ENCODE assay signal across 10 cellular contexts in genomic region chr1:233904979-233905415, GRCh38. TPM values are rescaled to one million over a fixed set of nuclear protein-coding genes. Genes with fewer than 3 reads are reported as not detected.
DNase-seq lines count a peak whose midpoint lies in the region; ATAC-seq and TF ChIP-seq lines count a peak whose summit lies in the region.
"Had no signal": no experiment of that assay in that cellular context is flagged by ENCODE, and none has a peak within 500 bp of the region (broad histone marks: within the 10 kb centered on the region; RNA-seq: fewer than 3 reads in every experiment).

No MANE protein-coding gene starts in this region.

- H3K27me3 Mint-ChIP-seq in activated CD4-positive, alpha-beta T cell treated with anti-CD3 and anti-CD28 coated beads for 36 hours, result peaks cover 53% of the 10 kb centered on the region
- H3K27me3 Mint-ChIP-seq in activated CD4-positive, alpha-beta T cell treated with anti-CD3 and anti-CD28 coated beads, Interleukin-2, amount 10 ng/mL, durations not matched to agents 7 days and 5 days, result peaks cover 51% of the 10 kb centered on the region

- CTCF ChIA-PET in activated CD4-positive, alpha-beta T cell treated with anti-CD3 and anti-CD28 coated beads for 36 hours (lab: Charles Lee), result interaction anchor here (0.7 kb wide), 1 partner anchor 127 kb away, joined by 3 read pairs; no protein-coding TSS in a partner anchor
- CTCF ChIA-PET in activated CD4-positive, alpha-beta T cell treated with anti-CD3 and anti-CD28 coated beads, Interleukin-2, amount 10 ng/mL, durations not matched to agents 7 days and 5 days (lab: Charles Lee), result no interaction called here
- CTCF ChIA-PET in mammary epithelial cell (lab: Charles Lee; ENCODE audit: low non-redundant PET), result no interaction called here

- no peak for TF ChIP-seq EP300 in upper lobe of left lung (IDR thresholded peaks at IDR 0.05)

- peak overlapping the region; percentile 99 for H3K4me2 ChIP-seq in mammary epithelial cell (ENCODE audit: insufficient read depth, low read depth, low read length)

- no TSS peak for BruUV-seq in mammary epithelial cell (replicated peaks; lab: Mats Ljungman, UMichigan)

- H3K4me3 ChIP-seq in mammary epithelial cell (replicated peaks in 1 of 3; ENCODE audit: insufficient read depth in 1 of 3, low read depth in 2 of 3, low read length in 3 of 3) (peak overlapping the region; percentile 79 to 88 (median 85)), kidney epithelial cell (ENCODE audit: low read depth, low read length) (peak overlapping the region; percentile 57), upper lobe of left lung (peak overlapping the region in 3 of 4 donors; percentile 28 to 42 (median 38)), colonic mucosa (no peak overlapping the region)

- no peaks in the 10 kb centered on the region for H3K36me3 ChIP-seq in mammary epithelial cell (ENCODE audit: insufficient read depth, low read length)
- H3K36me3 ChIP-seq in kidney epithelial cell (ENCODE audit: control insufficient read depth, insufficient read depth, low read length), result no peaks in the 10 kb centered on the region
- H3K36me3 ChIP-seq in upper lobe of left lung, result no peaks in the 10 kb centered on the region
- H3K36me3 ChIP-seq in colonic mucosa, result no peaks in the 10 kb centered on the region

- H3K79me2 ChIP-seq in mammary epithelial cell (ENCODE audit: insufficient read depth, low read length), result peaks cover 40% of the 10 kb centered on the region

- peaks cover 3% of the 10 kb centered on the region for H3K4me1 Mint-ChIP-seq in activated CD4-positive, alpha-beta T cell treated with anti-CD3 and anti-CD28 coated beads for 36 hours
- H3K4me1 Mint-ChIP-seq in activated CD4-positive, alpha-beta T cell treated with anti-CD3 and anti-CD28 coated beads, Interleukin-2, amount 10 ng/mL, durations not matched to agents 7 days and 5 days, result peaks cover 9% of the 10 kb centered on the region

- H3K27ac Mint-ChIP-seq in activated CD4-positive, alpha-beta T cell treated with anti-CD3 and anti-CD28 coated beads for 36 hours, result no peak overlapping the region
- H3K27ac Mint-ChIP-seq in activated CD4-positive, alpha-beta T cell treated with anti-CD3 and anti-CD28 coated beads, Interleukin-2, amount 10 ng/mL, durations not matched to agents 7 days and 5 days, result no peak overlapping the region

- peak overlapping the region; percentile 85 for H3K9ac ChIP-seq in mammary epithelial cell (ENCODE audit: insufficient read depth, low read length)
- H3K9ac ChIP-seq in colonic mucosa (ENCODE audit: low read depth in 2 of 2, low read length in 2 of 2), result no peak overlapping the region

- POLR2A ChIA-PET in activated CD4-positive, alpha-beta T cell treated with anti-CD3 and anti-CD28 coated beads for 36 hours (lab: Charles Lee), result no interaction called here
- POLR2A ChIA-PET in activated CD4-positive, alpha-beta T cell treated with anti-CD3 and anti-CD28 coated beads, Interleukin-2, amount 10 ng/mL, durations not matched to agents 7 days and 5 days (lab: Charles Lee), result no interaction called here

- H4K20me1 ChIP-seq in mammary epithelial cell (ENCODE audit: insufficient read depth, low read length), result no peaks in the 10 kb centered on the region

- no peak for TF ChIP-seq CTCF in mammary epithelial cell (conservative IDR thresholded peaks at IDR 0.05 in 1 of 2, IDR thresholded peaks at IDR 0.05 in 1 of 2; ENCODE audit: extremely low read depth in 1 of 2, insufficient read depth in 1 of 2, low read depth in 1 of 2, low read length in 2 of 2)
- TF ChIP-seq CTCF in kidney epithelial cell (IDR thresholded peaks at IDR 0.05; ENCODE audit: insufficient read depth, low read length, poor library complexity, severe bottlenecking), result no peak
- no peak for TF ChIP-seq CTCF in upper lobe of left lung (IDR thresholded peaks at IDR 0.05)
- no peak for TF ChIP-seq CTCF in colonic mucosa (IDR thresholded peaks at IDR 0.05)

- peak overlapping the region; percentile 88 for H2AFZ ChIP-seq in mammary epithelial cell (ENCODE audit: low read depth, low read length)

- DNase-seq in activated CD4-positive, alpha-beta T cell treated with anti-CD3 and anti-CD28 coated beads for 36 hours, result peak; percentile 11
- DNase-seq in activated CD4-positive, alpha-beta T cell treated with anti-CD3 and anti-CD28 coated beads, Interleukin-2, amount 10 ng/mL, durations not matched to agents 7 days and 5 days, result no peak
- DNase-seq in mammary epithelial cell (peak; percentile 59), kidney epithelial cell (ENCODE audit: low read depth) (no peak), upper lobe of left lung (peak in 1 of 2 donors; percentile 84), colonic mucosa (no peak), RKO (ENCODE audit: low spot score) (no peak)
- DNase-seq: activated effector memory CD4-positive, alpha-beta T cell treated with Interleukin-2 at 50 U/mL for 16 hours had no signal

- peaks cover 28% of the 10 kb centered on the region for H3K4me1 ChIP-seq in mammary epithelial cell (ENCODE audit: insufficient read depth, low read length)
- peaks cover 0 to 11% (median 4%) of the 10 kb centered on the region in 4 donors for H3K4me1 ChIP-seq in upper lobe of left lung
- no peaks in the 10 kb centered on the region for H3K4me1 ChIP-seq in colonic mucosa

- H3K9me3 ChIP-seq in mammary epithelial cell (replicated peaks; ENCODE audit: insufficient read depth, low read length), result no peaks in the 10 kb centered on the region
- no peaks in the 10 kb centered on the region for H3K9me3 ChIP-seq in upper lobe of left lung
- H3K9me3 ChIP-seq in colonic mucosa, result no peaks in the 10 kb centered on the region

- 0% methylated on average over 18 of the region's 43 CpGs for WGBS in mammary epithelial cell (ENCODE audit: low coverage, missing lambda C conversion rate)
- 1% methylated on average over 25 of the region's 43 CpGs; no CpG with 5 or more reads in 1 of the 2 donors for WGBS in upper lobe of left lung, 2 donors

- H3K9me3 Mint-ChIP-seq in activated CD4-positive, alpha-beta T cell treated with anti-CD3 and anti-CD28 coated beads for 36 hours (ENCODE audit: low read depth), result no peaks in the 10 kb centered on the region
- H3K9me3 Mint-ChIP-seq in activated CD4-positive, alpha-beta T cell treated with anti-CD3 and anti-CD28 coated beads, Interleukin-2, amount 10 ng/mL, durations not matched to agents 7 days and 5 days, result no peaks in the 10 kb centered on the region

- no peak for TF ChIP-seq POLR2A in upper lobe of left lung (IDR thresholded peaks at IDR 0.05)

- dilution Hi-C loops in mammary epithelial cell (cut with HindIII; ENCODE audit: low sequenced_read_pairs), result no loop called here

- no peaks in the 10 kb centered on the region for H3K36me3 Mint-ChIP-seq in activated CD4-positive, alpha-beta T cell treated with anti-CD3 and anti-CD28 coated beads for 36 hours (ENCODE audit: low read depth)
- peaks cover 5% of the 10 kb centered on the region for H3K36me3 Mint-ChIP-seq in activated CD4-positive, alpha-beta T cell treated with anti-CD3 and anti-CD28 coated beads, Interleukin-2, amount 10 ng/mL, durations not matched to agents 7 days and 5 days (ENCODE audit: low read depth)

- in situ Hi-C loops in mammary epithelial cell (cut with MboI; ENCODE audit: low sequenced_read_pairs in 2 of 2), result loop anchor here (5.0 to 10.0 kb wide), 3 partner anchors 92 to 160 kb away; no protein-coding TSS in a partner anchor

- H3K27me3 ChIP-seq in mammary epithelial cell (ENCODE audit: insufficient read depth, low read length) (no peaks in the 10 kb centered on the region), kidney epithelial cell (ENCODE audit: control insufficient read depth, insufficient read depth, low read length) (no peaks in the 10 kb centered on the region), upper lobe of left lung (peaks cover 0 to 19% (median 9%) of the 10 kb centered on the region in 4 donors), colonic mucosa (peaks cover 18% of the 10 kb centered on the region)

- H3K4me3 Mint-ChIP-seq in activated CD4-positive, alpha-beta T cell treated with anti-CD3 and anti-CD28 coated beads for 36 hours, result no peak overlapping the region
- no peak overlapping the region for H3K4me3 Mint-ChIP-seq in activated CD4-positive, alpha-beta T cell treated with anti-CD3 and anti-CD28 coated beads, Interleukin-2, amount 10 ng/mL, durations not matched to agents 7 days and 5 days

- H3K27ac ChIP-seq in mammary epithelial cell (ENCODE audit: insufficient read depth, low read depth, low read length), result peak overlapping the region; percentile 70
- no peak overlapping the region for H3K27ac ChIP-seq in upper lobe of left lung
- H3K27ac ChIP-seq in colonic mucosa, result no peak overlapping the region
- H3K27ac ChIP-seq: HL-60 had no signal

- intact Hi-C loops in activated CD4-positive, alpha-beta T cell treated with anti-CD3 and anti-CD28 coated beads for 36 hours (cut with DNase I, micrococcal nuclease), result no loop called here
- intact Hi-C loops in mammary epithelial cell (cut with micrococcal nuclease) (loop anchor here (1.0 to 10.0 kb wide), 6 partner anchors 161 to 600 kb away; partner anchors contain the start of gene KCNK1), colonic mucosa (cut with DNase I) (no loop called here)

- ATAC-seq in activated CD4-positive, alpha-beta T cell treated with anti-CD3 and anti-CD28 coated beads for 36 hours, result no peak
- ATAC-seq in upper lobe of left lung (ENCODE audit: low FRiP score in 2 of 2), result peak; percentile 19 to 28
- ATAC-seq in HG03025 (IDR thresholded peaks at IDR 0.05; ENCODE audit: low FRiP score, unreplicated experiment), result no peak

RNA-seq across cellular contexts. Expression of gene SLC35F3, which starts 0.5 kb away (rescaled TPM):
- total RNA-seq in activated CD4-positive, alpha-beta T cell treated with anti-CD3 and anti-CD28 coated beads for 36 hours, result 1 to 10 TPM in 1 of 2 experiments, under 1 TPM in 1; 0.86 to 1.8 TPM
- 1 to 10 TPM; 5.9 to 6.5 TPM for total RNA-seq in activated CD4-positive, alpha-beta T cell treated with anti-CD3 and anti-CD28 coated beads, Interleukin-2, amount 10 ng/mL, durations not matched to agents 7 days and 5 days
- total RNA-seq in mammary epithelial cell (10 to 100 TPM; 14.6 to 23.3 TPM), kidney epithelial cell (1.1 TPM in 2 replicates), upper lobe of left lung (1 to 10 TPM in 1 of 6 donors, under 1 TPM in 4, not detected in 1; 0.30 to 1.7 (median 0.40) TPM), colonic mucosa (under 1 TPM in 1 of 2 donors, not detected in 1; 0.13 TPM)
- 11.2 TPM for polyA plus RNA-seq in mammary epithelial cell
- 16.1 TPM for polyA minus RNA-seq in mammary epithelial cell

Comparison
In these comparisons a context has a peak if more than half of its experiments do, and no peak if none do; other contexts are left out.
1. DNase-seq: peak in activated CD4-positive, alpha-beta T cell treated with anti-CD3 and anti-CD28 coated beads for 36 hours (single experiment) and mammary epithelial cell (single experiment); none in activated CD4-positive, alpha-beta T cell treated with anti-CD3 and anti-CD28 coated beads, Interleukin-2, amount 10 ng/mL, durations not matched to agents 7 days and 5 days (single experiment), kidney epithelial cell (single experiment), colonic mucosa (single experiment) and RKO (single experiment).
2. ATAC-seq: peak in upper lobe of left lung (2 of 2); none in activated CD4-positive, alpha-beta T cell treated with anti-CD3 and anti-CD28 coated beads for 36 hours (single experiment) and HG03025 (single experiment).